36 cellular contexts compared by ENCODE assay signal in the genomic region with DNA sequence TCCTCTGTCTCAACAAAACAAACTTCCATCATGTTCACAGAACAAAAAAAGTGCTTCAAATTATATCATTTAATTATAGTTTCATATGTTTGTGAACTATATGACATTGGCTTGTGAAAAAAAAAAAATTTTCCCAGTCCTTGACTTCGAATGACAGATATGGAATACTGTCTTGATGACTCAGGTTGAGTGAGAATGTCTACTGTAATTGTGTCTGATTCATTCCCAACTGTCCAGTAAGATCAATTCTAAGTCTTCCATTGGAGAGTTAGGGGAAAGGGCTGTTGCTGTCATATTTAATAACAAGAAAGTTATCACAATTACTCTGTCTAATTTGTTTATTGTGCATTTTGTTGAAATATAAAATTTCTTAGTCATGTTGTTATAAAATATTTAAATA. TPM values are rescaled to one million over a fixed set of nuclear protein-coding genes. Genes with fewer than 3 reads are reported as not detected.
"Had no signal": no experiment of that assay in that cellular context is flagged by ENCODE, and none has a peak within 500 bp of the region (broad histone marks: within the 10 kb centered on the region; RNA-seq: fewer than 3 reads in every experiment).

No MANE protein-coding gene starts in this region.

- H3K36me3 ChIP-seq: adrenal gland, brain microvascular endothelial cell, breast epithelium, cardiac muscle cell had no signal

- H3K27ac ChIP-seq: adrenal gland, body of pancreas, brain microvascular endothelial cell, breast epithelium, cardiac muscle cell, VCaP had no signal

- H3K4me1 ChIP-seq: adrenal gland, body of pancreas, breast epithelium had no signal

- DNase-seq: activated B cell treated with CpG ODN at 0.5 μM for 24 hours; activated CD4-positive, alpha-beta memory T cell treated with anti-CD3 and anti-CD28 coated beads for 36 hours; activated CD4-positive, alpha-beta T cell treated with anti-CD3 and anti-CD28 coated beads for 4 hours; activated CD4-positive, alpha-beta T cell treated with anti-CD3 and anti-CD28 coated beads, Interleukin-2, amount 10 ng/mL, durations not matched to agents 24 days and 14 days; activated CD4-positive, alpha-beta T cell treated with anti-CD3 and anti-CD28 coated beads, Interleukin-2, amount 50 U/mL, for 1 hour; activated CD4-positive, alpha-beta T cell treated with anti-CD3 and anti-CD28 coated beads, Interleukin-2, amount 50 U/mL, for 4 hours; activated CD4-positive, CD25-positive, alpha-beta regulatory T cell treated with anti-CD3 and anti-CD28 coated beads, Interleukin-2, amount 50 U/mL, for 72 hours; activated CD8-positive, alpha-beta memory T cell treated with anti-CD3 and anti-CD28 coated beads, Interleukin-2, amount 50 U/mL, for 4 hours; activated CD8-positive, alpha-beta T cell treated with anti-CD3 and anti-CD28 coated beads for 36 hours; activated effector memory CD4-positive, alpha-beta T cell treated with anti-CD3 and anti-CD28 coated beads, Interleukin-2, amount 50 U/mL, for 16 hours; activated gamma-delta T cell treated with Interleukin-2 at 50 U/mL for 16 hours; activated naive CD4-positive, alpha-beta T cell; activated naive CD4-positive, alpha-beta T cell treated with anti-CD3 and anti-CD28 coated beads for 36 hours; activated naive CD4-positive, alpha-beta T cell treated with anti-CD3 and anti-CD28 coated beads, Interleukin-2, amount 50 U/mL, for 16 hours; activated naive CD8-positive, alpha-beta T cell treated with anti-CD3 and anti-CD28 coated beads for 36 hours; activated T-cell treated with anti-CD3 and anti-CD28 coated beads for 4 hours; activated T-cell treated with anti-CD3 and anti-CD28 coated beads, Interleukin-2, amount 50 U/mL, for 1 hour; activated T-cell treated with anti-CD3 and anti-CD28 coated beads, Interleukin-2, amount 50 U/mL, for 4 hours; activated T-cell treated with anti-CD3 and anti-CD28 coated beads, Interleukin-2, amount 50 U/mL, for 72 hours; adrenal gland; amniotic stem cell; aorta; body of pancreas; brain microvascular endothelial cell; caudate nucleus; cerebellar nuclear complex; T-helper 1 cell; T-helper 2 cell; T-helper 9 cell had no signal

- H3K27me3 ChIP-seq: adrenal gland, body of pancreas, brain microvascular endothelial cell, breast epithelium, cardiac muscle cell had no signal

- FAIRE-seq: astrocyte, TTC549 had no signal

- ATAC-seq: activated CD8-positive, alpha-beta T cell treated with anti-CD3 and anti-CD28 coated beads for 36 hours; activated naive CD4-positive, alpha-beta T cell treated with anti-CD3 and anti-CD28 coated beads, Interleukin-2, amount 50 U/mL, for 72 hours; activated T-cell treated with anti-CD3 and anti-CD28 coated beads, Interleukin-2, amount 50 U/mL, for 4 hours; activated T-cell treated with anti-CD3 and anti-CD28 coated beads, Interleukin-2, amount 50 U/mL, for 72 hours; activated T-helper 17 cell treated with anti-CD3 and anti-CD28 coated beads, Interleukin-2, amount 50 U/mL, for 72 hours; body of pancreas had no signal

- H3K9me3 ChIP-seq: adrenal gland, body of pancreas, breast epithelium had no signal

- H3K4me3 ChIP-seq: adrenal gland, body of pancreas, breast epithelium, cardiac muscle cell had no signal

RNA-seq across cellular contexts. Expression of a gene that starts 34.1 kb away (rescaled TPM):
- polyA plus RNA-seq: cardiac muscle cell had no signal
